1 cellular context compared by ENCODE assay signal in the genomic region with DNA sequence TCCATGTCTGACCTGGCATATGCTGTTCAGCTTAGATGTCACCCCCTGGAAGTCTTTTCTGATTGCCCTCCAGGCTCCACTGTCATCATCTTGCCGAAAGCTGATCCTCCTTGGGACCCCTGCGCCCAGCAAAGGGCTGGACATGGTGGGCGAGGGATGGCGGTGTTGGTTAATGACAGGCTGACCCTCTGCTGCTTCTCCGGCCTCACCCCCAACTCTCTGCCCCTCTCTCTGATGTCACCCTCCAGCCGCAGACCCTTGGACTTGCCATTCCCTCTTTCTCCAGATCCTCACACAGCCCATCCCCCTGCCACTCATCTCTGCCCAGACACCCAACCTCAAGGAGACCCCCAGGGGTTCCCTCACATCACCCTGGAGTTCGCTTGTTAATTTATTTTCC.
TF ChIP-seq lines count a peak whose summit lies in the region.

No MANE protein-coding gene starts in this region.

TF ChIP-seq in K562, 482 proteins besides CTCF, POLR2A, EP300 and RAD21:
- TF ChIP-seq RBBP5 (IDR thresholded peaks at IDR 0.05; ENCODE audit: borderline replicate concordance, insufficient read depth, low read length, poor library complexity, severe bottlenecking) (no peak), ZNF143 (CRISPR knock-in tag; IDR thresholded peaks at IDR 0.05) (no peak), RREB1 (CRISPR knock-in tag; IDR thresholded peaks at IDR 0.05) (no peak), NR2C1 (IDR thresholded peaks at IDR 0.05) (no peak), NR2C1 (tag; IDR thresholded peaks at IDR 0.05) (no peak), KLF13 (tag; IDR thresholded peaks at IDR 0.05; ENCODE audit: borderline replicate concordance, low read depth) (no peak), HDAC3 (IDR thresholded peaks at IDR 0.05; ENCODE audit: borderline replicate concordance, partially characterized antibody) (no peak), SOX6 (IDR thresholded peaks at IDR 0.05) (no peak), TGIF2 (CRISPR knock-in tag; IDR thresholded peaks at IDR 0.05) (no peak), ADNP (tag; IDR thresholded peaks at IDR 0.05) (no peak), THAP12 (CRISPR knock-in tag; IDR thresholded peaks at IDR 0.05) (no peak), POLR2G (IDR thresholded peaks at IDR 0.05; ENCODE audit: low read depth, low read length) (no peak), MBD1 (CRISPR knock-in tag; IDR thresholded peaks at IDR 0.05) (no peak), ZMIZ1 (IDR thresholded peaks at IDR 0.05; ENCODE audit: low read depth in 2 of 2, low read length in 2 of 2) (no peak), REST (CRISPR knock-in tag; IDR thresholded peaks at IDR 0.05; ENCODE audit: low read depth) (no peak), GTF2A2 (tag; IDR thresholded peaks at IDR 0.05) (no peak), HIVEP1 (CRISPR knock-in tag; IDR thresholded peaks at IDR 0.05) (no peak)
- TF ChIP-seq, protein P1, sequence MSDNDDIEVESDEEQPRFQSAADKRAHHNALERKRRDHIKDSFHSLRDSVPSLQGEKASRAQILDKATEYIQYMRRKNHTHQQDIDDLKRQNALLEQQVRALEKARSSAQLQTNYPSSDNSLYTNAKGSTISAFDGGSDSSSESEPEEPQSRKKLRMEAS (CRISPR knock-in tag; IDR thresholded peaks at IDR 0.05): no peak
- TF ChIP-seq, protein P2, sequence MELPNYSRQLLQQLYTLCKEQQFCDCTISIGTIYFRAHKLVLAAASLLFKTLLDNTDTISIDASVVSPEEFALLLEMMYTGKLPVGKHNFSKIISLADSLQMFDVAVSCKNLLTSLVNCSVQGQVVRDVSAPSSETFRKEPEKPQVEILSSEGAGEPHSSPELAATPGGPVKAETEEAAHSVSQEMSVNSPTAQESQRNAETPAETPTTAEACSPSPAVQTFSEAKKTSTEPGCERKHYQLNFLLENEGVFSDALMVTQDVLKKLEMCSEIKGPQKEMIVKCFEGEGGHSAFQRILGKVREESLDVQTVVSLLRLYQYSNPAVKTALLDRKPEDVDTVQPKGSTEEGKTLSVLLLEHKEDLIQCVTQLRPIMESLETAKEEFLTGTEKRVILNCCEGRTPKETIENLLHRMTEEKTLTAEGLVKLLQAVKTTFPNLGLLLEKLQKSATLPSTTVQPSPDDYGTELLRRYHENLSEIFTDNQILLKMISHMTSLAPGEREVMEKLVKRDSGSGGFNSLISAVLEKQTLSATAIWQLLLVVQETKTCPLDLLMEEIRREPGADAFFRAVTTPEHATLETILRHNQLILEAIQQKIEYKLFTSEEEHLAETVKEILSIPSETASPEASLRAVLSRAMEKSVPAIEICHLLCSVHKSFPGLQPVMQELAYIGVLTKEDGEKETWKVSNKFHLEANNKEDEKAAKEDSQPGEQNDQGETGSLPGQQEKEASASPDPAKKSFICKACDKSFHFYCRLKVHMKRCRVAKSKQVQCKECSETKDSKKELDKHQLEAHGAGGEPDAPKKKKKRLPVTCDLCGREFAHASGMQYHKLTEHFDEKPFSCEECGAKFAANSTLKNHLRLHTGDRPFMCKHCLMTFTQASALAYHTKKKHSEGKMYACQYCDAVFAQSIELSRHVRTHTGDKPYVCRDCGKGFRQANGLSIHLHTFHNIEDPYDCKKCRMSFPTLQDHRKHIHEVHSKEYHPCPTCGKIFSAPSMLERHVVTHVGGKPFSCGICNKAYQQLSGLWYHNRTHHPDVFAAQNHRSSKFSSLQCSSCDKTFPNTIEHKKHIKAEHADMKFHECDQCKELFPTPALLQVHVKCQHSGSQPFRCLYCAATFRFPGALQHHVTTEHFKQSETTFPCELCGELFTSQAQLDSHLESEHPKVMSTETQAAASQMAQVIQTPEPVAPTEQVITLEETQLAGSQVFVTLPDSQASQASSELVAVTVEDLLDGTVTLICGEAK (IDR thresholded peaks at IDR 0.05): no peak
- TF ChIP-seq, protein P2 (CRISPR knock-in tag; IDR thresholded peaks at IDR 0.05): no peak
